9 cellular contexts compared by ENCODE assay signal in genomic region chr11:35907648-35908431, GRCh38. TPM values are rescaled to one million over a fixed set of nuclear protein-coding genes. Genes with fewer than 3 reads are reported as not detected.
DNase-seq lines count a peak whose midpoint lies in the region; ATAC-seq, FAIRE-seq and TF ChIP-seq lines count a peak whose summit lies in the region.
"Had no signal": no experiment of that assay in that cellular context is flagged by ENCODE, and none has a peak within 500 bp of the region (broad histone marks: within the 10 kb centered on the region; RNA-seq: fewer than 3 reads in every experiment).

No MANE protein-coding gene starts in this region.

- FAIRE-seq in HTR-8/SVneo (lab: Jason Lieb, UNC): peak; percentile 65

- intact Hi-C loops in activated CD4-positive, alpha-beta T cell treated with anti-CD3 and anti-CD28 coated beads for 36 hours (cut with DNase I, micrococcal nuclease): no loop called here

- H3K9me3 Mint-ChIP-seq in activated CD4-positive, alpha-beta T cell treated with anti-CD3 and anti-CD28 coated beads for 36 hours (ENCODE audit: low read depth): no peaks in the 10 kb centered on the region

- DNase-seq in HTR-8/SVneo (ENCODE audit: insufficient read length, low spot score) (peak; percentile 58), SKM-1 (lab: John Stamatoyannopoulos, UW; ENCODE audit: unreplicated experiment) (no peak), NCI-H146 (lab: John Stamatoyannopoulos, UW) (no peak)
- DNase-seq in activated CD4-positive, alpha-beta T cell treated with anti-CD3 and anti-CD28 coated beads for 36 hours: no peak
- DNase-seq in stimulated activated naive CD4-positive, alpha-beta T cell (lab: John Stamatoyannopoulos, UW): no peak

- POLR2A ChIA-PET in activated CD4-positive, alpha-beta T cell treated with anti-CD3 and anti-CD28 coated beads for 36 hours (lab: Charles Lee): no interaction called here

- no peaks in the 10 kb centered on the region for H3K36me3 Mint-ChIP-seq in activated CD4-positive, alpha-beta T cell treated with anti-CD3 and anti-CD28 coated beads for 36 hours (ENCODE audit: low read depth)

- H3K4me3 Mint-ChIP-seq in activated CD4-positive, alpha-beta T cell treated with anti-CD3 and anti-CD28 coated beads for 36 hours: no peak overlapping the region
- H3K4me3 Mint-ChIP-seq: nephron had no signal

- H3K27ac Mint-ChIP-seq in activated CD4-positive, alpha-beta T cell treated with anti-CD3 and anti-CD28 coated beads for 36 hours: no peak overlapping the region
- H3K27ac Mint-ChIP-seq: nephron had no signal

- H3K27me3 Mint-ChIP-seq in activated CD4-positive, alpha-beta T cell treated with anti-CD3 and anti-CD28 coated beads for 36 hours: peaks cover 6% of the 10 kb centered on the region

- peak overlapping the region; percentile 66 for H3K27ac ChIP-seq in C4-2B

- H3K4me1 Mint-ChIP-seq in activated CD4-positive, alpha-beta T cell treated with anti-CD3 and anti-CD28 coated beads for 36 hours: no peaks in the 10 kb centered on the region

- CTCF ChIA-PET in activated CD4-positive, alpha-beta T cell treated with anti-CD3 and anti-CD28 coated beads for 36 hours (lab: Charles Lee): interaction anchor here (0.6 kb wide), 1 partner anchor 372 kb away, joined by 3 read pairs; no protein-coding TSS in a partner anchor

- TF ChIP-seq CTCF in C4-2B (conservative IDR thresholded peaks at IDR 0.05): no peak

- ATAC-seq in GM21447 (IDR thresholded peaks at IDR 0.05; ENCODE audit: unreplicated experiment) (peak; percentile 85), esophagus mucosa (peak; percentile 87)
- ATAC-seq in activated CD4-positive, alpha-beta T cell treated with anti-CD3 and anti-CD28 coated beads for 36 hours: no peak

RNA-seq across cellular contexts. Expression of gene LDLRAD3, which starts 36.0 kb away (rescaled TPM):
- total RNA-seq in esophagus mucosa: 7.2 TPM
- total RNA-seq in activated CD4-positive, alpha-beta T cell treated with anti-CD3 and anti-CD28 coated beads for 36 hours: under 1 TPM; 0.46 to 0.47 TPM
